In genomic region chr9:110933350-110934001, GRCh38 we compare ENCODE assay signal across 10 cellular contexts.
DNase-seq lines count a peak whose midpoint lies in the region; ATAC-seq lines count a peak whose summit lies in the region.
"Had no signal": no experiment of that assay in that cellular context is flagged by ENCODE, and none has a peak within 500 bp of the region (broad histone marks: within the 10 kb centered on the region; RNA-seq: fewer than 3 reads in every experiment).

No MANE protein-coding gene starts in this region.

- ATAC-seq in GM18520 (IDR thresholded peaks at IDR 0.05; ENCODE audit: unreplicated experiment), result peak; percentile 45
- ATAC-seq in GM21717 (IDR thresholded peaks at IDR 0.05; ENCODE audit: unreplicated experiment), result peak; percentile 91
- ATAC-seq in HG03460 (IDR thresholded peaks at IDR 0.05; ENCODE audit: unreplicated experiment), result peak; percentile 74
- ATAC-seq: pancreas had no signal

- DNase-seq in midbrain (lab: John Stamatoyannopoulos, UW) (peak; percentile 18), hepatic stellate cell (ENCODE audit: low spot score) (no peak), NCI-H1092 (lab: John Stamatoyannopoulos, UW) (no peak), Ammon's horn (ENCODE audit: low spot score) (no peak), inferior parietal cortex (ENCODE audit: extremely low spot score) (no peak)
- DNase-seq: NCI-H1694, pancreas had no signal
